Comparison of ENCODE assay signal across 8 cellular contexts in genomic region chr17:81713004-81713555, GRCh38. TPM values are rescaled to one million over a fixed set of nuclear protein-coding genes. Genes with fewer than 3 reads are reported as not detected.
DNase-seq lines count a peak whose midpoint lies in the region; ATAC-seq and TF ChIP-seq lines count a peak whose summit lies in the region.

No MANE protein-coding gene starts in this region.

- H3K27ac Mint-ChIP-seq in activated T-cell treated with anti-CD3 and anti-CD28 coated beads, Interleukin-2, amount 50 U/mL, for 72 hours: peak overlapping the region; percentile 51
- H3K27ac Mint-ChIP-seq in activated naive CD8-positive, alpha-beta T cell treated with anti-CD3 and anti-CD28 coated beads, Interleukin-2, amount 50 U/mL, for 24 hours: peak overlapping the region; percentile 77

- TF ChIP-seq CTCF in left lung (IDR thresholded peaks at IDR 0.05) (no peak), tibial nerve (IDR thresholded peaks at IDR 0.05) (no peak)

- no peaks in the 10 kb centered on the region for H3K27me3 ChIP-seq in left lung
- H3K27me3 ChIP-seq in tibial nerve: no peaks in the 10 kb centered on the region

- DNase-seq in activated T-cell treated with anti-CD3 and anti-CD28 coated beads, Interleukin-2, amount 50 U/mL, for 72 hours: no peak
- DNase-seq in activated T-cell treated with anti-CD3 and anti-CD28 coated beads for 4 hours (no peak), left lung (no peak), tibial nerve (ENCODE audit: low spot score in 2 of 2) (no peak), GM03348 (ENCODE audit: low spot score) (no peak)
- no peak for DNase-seq in activated naive CD8-positive, alpha-beta T cell treated with anti-CD3 and anti-CD28 coated beads, Interleukin-2, amount 50 U/mL, for 24 hours
- DNase-seq in stimulated activated CD4-positive, alpha-beta T cell treated with anti-CD3 and anti-CD28 coated beads, Interleukin-1b, Interleukin-23, amount 100 ng/mL, for 48 hours: no peak
- DNase-seq in activated CD8-positive, alpha-beta memory T cell treated with anti-CD3 and anti-CD28 coated beads, Interleukin-2, amount 50 U/mL, for 48 hours: no peak

- H3K27me3 Mint-ChIP-seq in activated T-cell treated with anti-CD3 and anti-CD28 coated beads, Interleukin-2, amount 50 U/mL, for 72 hours (ENCODE audit: low read depth): no peaks in the 10 kb centered on the region
- H3K27me3 Mint-ChIP-seq in activated naive CD8-positive, alpha-beta T cell treated with anti-CD3 and anti-CD28 coated beads, Interleukin-2, amount 50 U/mL, for 24 hours: no peaks in the 10 kb centered on the region

- H3K4me1 Mint-ChIP-seq in activated T-cell treated with anti-CD3 and anti-CD28 coated beads, Interleukin-2, amount 50 U/mL, for 72 hours (ENCODE audit: low read depth): peaks cover 34% of the 10 kb centered on the region
- H3K4me1 Mint-ChIP-seq in activated naive CD8-positive, alpha-beta T cell treated with anti-CD3 and anti-CD28 coated beads, Interleukin-2, amount 50 U/mL, for 24 hours: peaks cover 26% of the 10 kb centered on the region

- TF ChIP-seq EP300 in tibial nerve (IDR thresholded peaks at IDR 0.05): peak; percentile 18 to 26

- peaks cover 23 to 42% of the 10 kb centered on the region in 2 donors for H3K4me1 ChIP-seq in left lung
- H3K4me1 ChIP-seq in tibial nerve: peaks cover 0 to 51% (median 36%) of the 10 kb centered on the region in 4 donors

- H3K9me3 Mint-ChIP-seq in activated T-cell treated with anti-CD3 and anti-CD28 coated beads, Interleukin-2, amount 50 U/mL, for 72 hours: no peaks in the 10 kb centered on the region
- H3K9me3 Mint-ChIP-seq in activated naive CD8-positive, alpha-beta T cell treated with anti-CD3 and anti-CD28 coated beads, Interleukin-2, amount 50 U/mL, for 24 hours: no peaks in the 10 kb centered on the region

- ATAC-seq in activated T-cell treated with anti-CD3 and anti-CD28 coated beads, Interleukin-2, amount 50 U/mL, for 72 hours (replicated peaks in 1 of 2): no peak
- ATAC-seq in activated naive CD8-positive, alpha-beta T cell treated with anti-CD3 and anti-CD28 coated beads, Interleukin-2, amount 50 U/mL, for 24 hours: no peak
- no peak for ATAC-seq in left lung

- intact Hi-C loops in left lung (cut with DNase I): no loop called here

- 16 to 19% methylated on average over 15 to 16 of the region's 18 CpGs for WGBS in tibial nerve, 2 donors

- TF ChIP-seq POLR2A in tibial nerve (IDR thresholded peaks at IDR 0.05): no peak

- H3K36me3 ChIP-seq in left lung: peaks cover 0 to 20% of the 10 kb centered on the region in 2 donors
- H3K36me3 ChIP-seq in tibial nerve: peaks cover 0 to 42% (median 0%) of the 10 kb centered on the region in 3 donors

- H3K9me3 ChIP-seq in left lung (no peaks in the 10 kb centered on the region), tibial nerve (no peaks in the 10 kb centered on the region)

- H3K4me3 ChIP-seq in left lung (peak overlapping the region; percentile 83 to 85), tibial nerve (peak overlapping the region; percentile 63 to 90 (median 84))

- no peaks in the 10 kb centered on the region for H3K36me3 Mint-ChIP-seq in activated T-cell treated with anti-CD3 and anti-CD28 coated beads, Interleukin-2, amount 50 U/mL, for 72 hours (ENCODE audit: insufficient read depth in 2 of 2)
- H3K36me3 Mint-ChIP-seq in activated naive CD8-positive, alpha-beta T cell treated with anti-CD3 and anti-CD28 coated beads, Interleukin-2, amount 50 U/mL, for 24 hours (ENCODE audit: low read depth): peaks cover 2% of the 10 kb centered on the region

- peak overlapping the region; percentile 93 for H3K4me3 Mint-ChIP-seq in activated T-cell treated with anti-CD3 and anti-CD28 coated beads, Interleukin-2, amount 50 U/mL, for 72 hours
- peak overlapping the region; percentile 81 for H3K4me3 Mint-ChIP-seq in activated naive CD8-positive, alpha-beta T cell treated with anti-CD3 and anti-CD28 coated beads, Interleukin-2, amount 50 U/mL, for 24 hours

- H3K27ac ChIP-seq in left lung (no peak overlapping the region), tibial nerve (peak overlapping the region; percentile 10 to 88 (median 82))

RNA-seq across cellular contexts. Expression of gene SLC25A10, which starts 1.0 kb away (rescaled TPM):
- 10 to 100 TPM in 1 of 2 donors, 1 to 10 TPM in 1; 9.2 to 11.3 TPM for total RNA-seq in activated T-cell treated with anti-CD3 and anti-CD28 coated beads, Interleukin-2, amount 50 U/mL, for 72 hours
- 10 to 100 TPM; 11.1 to 20.2 TPM for total RNA-seq in left lung
- 10 to 100 TPM; 10.8 to 32.1 (median 22.6) TPM for total RNA-seq in tibial nerve

RNA-seq across cellular contexts. Expression of gene MRPL12, which starts 9.9 kb away (rescaled TPM):
- total RNA-seq in activated T-cell treated with anti-CD3 and anti-CD28 coated beads, Interleukin-2, amount 50 U/mL, for 72 hours: 10 to 100 TPM; 49.1 to 64.7 TPM
- 10 to 100 TPM; 45.0 to 72.2 TPM for total RNA-seq in left lung
- total RNA-seq in tibial nerve: 10 to 100 TPM; 26.1 to 63.3 (median 35.8) TPM

RNA-seq across cellular contexts. Expression of gene HGS, which starts 29.3 kb away (rescaled TPM):
- 10 to 100 TPM; 95.5 to 96.0 TPM for total RNA-seq in activated T-cell treated with anti-CD3 and anti-CD28 coated beads, Interleukin-2, amount 50 U/mL, for 72 hours
- total RNA-seq in left lung: 100 to 1,000 TPM in 1 of 2 donors, 10 to 100 TPM in 1; 94.6 to 123 TPM
- total RNA-seq in tibial nerve: 100 to 1,000 TPM in 2 of 4 donors, 10 to 100 TPM in 2; 75.2 to 166 (median 104) TPM

RNA-seq across cellular contexts. Expression of gene ARL16, which starts 29.5 kb away (rescaled TPM):
- total RNA-seq in activated T-cell treated with anti-CD3 and anti-CD28 coated beads, Interleukin-2, amount 50 U/mL, for 72 hours: 10 to 100 TPM; 33.0 to 45.3 TPM
- total RNA-seq in left lung: 10 to 100 TPM; 22.5 to 27.0 TPM
- total RNA-seq in tibial nerve: 10 to 100 TPM; 22.1 to 37.9 (median 34.3) TPM

RNA-seq across cellular contexts. Expression of gene CCDC137, which starts 46.5 kb away (rescaled TPM):
- 10 to 100 TPM; 26.1 to 46.5 TPM for total RNA-seq in activated T-cell treated with anti-CD3 and anti-CD28 coated beads, Interleukin-2, amount 50 U/mL, for 72 hours
- total RNA-seq in left lung (10 to 100 TPM; 15.4 to 19.9 TPM), tibial nerve (10 to 100 TPM; 10.9 to 35.7 (median 14.4) TPM)

Comparison
In these comparisons a context has a peak if more than half of its experiments do, and no peak if none do; other contexts are left out.
1. H3K27ac ChIP-seq: peak in tibial nerve (4 of 4); none in left lung (0 of 2).